ENCODE assay signal across 9 cellular contexts in the genomic region with DNA sequence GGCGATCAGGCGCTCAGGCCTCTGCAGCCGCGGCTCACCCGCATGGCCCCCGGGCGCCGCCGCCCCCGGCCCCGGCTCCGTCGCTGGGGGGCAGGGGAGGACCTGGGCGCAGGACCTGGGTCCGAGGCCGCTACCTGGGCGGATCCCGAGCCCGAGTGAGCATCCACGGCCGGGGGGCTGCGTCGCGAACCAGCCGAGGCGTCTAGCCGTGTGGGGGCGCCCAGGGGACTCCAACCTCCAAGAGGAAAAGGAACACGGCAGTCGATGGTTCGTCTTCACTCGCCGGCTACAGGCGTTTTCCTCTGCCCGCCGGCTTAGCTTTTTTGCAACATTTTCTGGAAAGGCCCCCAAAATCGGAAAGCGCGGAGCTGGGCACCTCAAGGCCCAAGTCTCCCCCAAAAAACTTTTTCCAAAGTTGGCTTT. TPM values are rescaled to one million over a fixed set of nuclear protein-coding genes. Genes with fewer than 3 reads are reported as not detected.
DNase-seq lines count a peak whose midpoint lies in the region; ATAC-seq and TF ChIP-seq lines count a peak whose summit lies in the region.
"Had no signal": no experiment of that assay in that cellular context is flagged by ENCODE, and none has a peak within 500 bp of the region (broad histone marks: within the 10 kb centered on the region; RNA-seq: fewer than 3 reads in every experiment).

No MANE protein-coding gene starts in this region.

- TF ChIP-seq POLR2A in breast epithelium (IDR thresholded peaks at IDR 0.05), result no peak

- H3K9me3 ChIP-seq in right atrium auricular region, result no peaks in the 10 kb centered on the region
- no peaks in the 10 kb centered on the region for H3K9me3 ChIP-seq in breast epithelium

- peak overlapping the region; percentile 88 for H3K27ac Mint-ChIP-seq in mesothelial cell of epicardium

- H3K9me3 Mint-ChIP-seq in mesothelial cell of epicardium, result no peaks in the 10 kb centered on the region

- ATAC-seq in Right ventricle myocardium superior (ENCODE audit: poor library complexity) (no peak), GM18870 (IDR thresholded peaks at IDR 0.05; ENCODE audit: unreplicated experiment) (no peak)

- TF ChIP-seq CTCF in right atrium auricular region (IDR thresholded peaks at IDR 0.05), result peak in 1 of 2 donors; percentile 9
- no peak for TF ChIP-seq CTCF in breast epithelium (IDR thresholded peaks at IDR 0.05)
- no peak for TF ChIP-seq CTCF in mesothelial cell of epicardium (IDR thresholded peaks at IDR 0.05; ENCODE audit: unreplicated experiment)

- peaks cover 35% of the 10 kb centered on the region for H3K27me3 Mint-ChIP-seq in mesothelial cell of epicardium (ENCODE audit: low read depth)

- H3K4me1 ChIP-seq in right atrium auricular region (peaks cover 0 to 74% of the 10 kb centered on the region in 2 donors), breast epithelium (peaks cover 13 to 20% of the 10 kb centered on the region in 2 donors)

- intact Hi-C loops in Right ventricle myocardium superior (cut with DNase I), result no loop called here
- intact Hi-C loops in breast epithelium (cut with DNase I; ENCODE audit: low total_unique reads), result loop anchor here (10.0 kb wide), 1 partner anchor 51 kb away; no protein-coding TSS in a partner anchor

- H3K4me3 ChIP-seq in right atrium auricular region (peak overlapping the region; percentile 56 to 61), breast epithelium (peak overlapping the region; percentile 55 to 80 (median 70))

- DNase-seq in right atrium auricular region (ENCODE audit: low spot score) (no peak), Right ventricle myocardium superior (no peak), breast epithelium (ENCODE audit: low spot score in 2 of 2) (no peak), mesothelial cell of epicardium (ENCODE audit: low spot score in 2 of 2, unreplicated experiment in 2 of 2) (peak in 1 of 2 experiments; percentile 55), SIG-M5 treated with dmso at 0.1 percent for 504 hours (lab: John Stamatoyannopoulos, UW; ENCODE audit: unreplicated experiment) (no peak), AG08395 (ENCODE audit: low spot score) (no peak)
- no peak for DNase-seq in activated CD4-positive, alpha-beta T cell treated with anti-CD3 and anti-CD28 coated beads, Interleukin-2, amount 50 U/mL, for 1 hour

- no peaks in the 10 kb centered on the region for H3K27me3 ChIP-seq in right atrium auricular region
- H3K27me3 ChIP-seq in breast epithelium, result no peaks in the 10 kb centered on the region

- H3K36me3 Mint-ChIP-seq in mesothelial cell of epicardium, result no peaks in the 10 kb centered on the region

- peak overlapping the region; percentile 77 to 87 for H3K27ac ChIP-seq in right atrium auricular region
- H3K27ac ChIP-seq in breast epithelium, result peak overlapping the region; percentile 93 to 95

- no peaks in the 10 kb centered on the region for H3K36me3 ChIP-seq in right atrium auricular region
- H3K36me3 ChIP-seq in breast epithelium, result no peaks in the 10 kb centered on the region

- H3K4me3 Mint-ChIP-seq in mesothelial cell of epicardium, result peak overlapping the region; percentile 82

- H3K4me1 Mint-ChIP-seq in mesothelial cell of epicardium, result peaks cover 32% of the 10 kb centered on the region

RNA-seq across cellular contexts. Expression of a gene that starts 0.7 kb away (rescaled TPM):
- total RNA-seq in right atrium auricular region (10 to 100 TPM; 21.9 to 22.0 TPM), Right ventricle myocardium superior (16.2 TPM), breast epithelium (10 to 100 TPM in 1 of 3 donors, 1 to 10 TPM in 2; 5.3 to 11.1 (median 8.5) TPM), mesothelial cell of epicardium (14.2 to 15.2 TPM (median 14.7 TPM) in 3 replicates)
- total RNA-seq: NCI-H460 had no signal
